21 cellular contexts compared by ENCODE assay signal in the genomic region with DNA sequence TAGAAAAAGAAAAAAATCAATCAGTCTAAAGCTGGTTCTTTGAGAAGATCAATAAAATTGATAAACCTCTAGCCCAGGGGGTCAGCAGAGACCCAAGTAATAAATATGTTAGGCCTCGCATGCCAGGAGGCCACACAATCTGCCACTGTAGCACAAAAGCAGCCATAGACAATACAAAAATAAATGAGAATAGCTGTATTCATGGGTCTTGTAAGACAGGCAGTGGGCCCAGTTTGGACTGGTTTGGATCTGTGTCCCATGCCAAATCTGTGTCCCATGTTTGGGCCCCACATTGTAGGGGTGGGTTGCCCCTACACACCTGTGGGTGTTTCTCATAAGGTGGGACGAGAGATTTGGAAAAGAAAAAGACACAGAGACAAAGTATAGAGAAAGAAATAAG. TPM values are rescaled to one million over a fixed set of nuclear protein-coding genes. Genes with fewer than 3 reads are reported as not detected.
DNase-seq lines count a peak whose midpoint lies in the region; ATAC-seq and TF ChIP-seq lines count a peak whose summit lies in the region.
"Had no signal": no experiment of that assay in that cellular context is flagged by ENCODE, and none has a peak within 500 bp of the region (broad histone marks: within the 10 kb centered on the region; RNA-seq: fewer than 3 reads in every experiment).

No MANE protein-coding gene starts in this region.

- TF ChIP-seq CTCF in breast epithelium (IDR thresholded peaks at IDR 0.05) (no peak), MCF 10A (IDR thresholded peaks at IDR 0.05; ENCODE audit: unreplicated experiment) (no peak), upper lobe of right lung (IDR thresholded peaks at IDR 0.05) (no peak), sigmoid colon (IDR thresholded peaks at IDR 0.05) (no peak)

- H3K9me3 ChIP-seq in breast epithelium, result no peaks in the 10 kb centered on the region
- H3K9me3 ChIP-seq in upper lobe of right lung, result no peaks in the 10 kb centered on the region
- H3K9me3 ChIP-seq in sigmoid colon, result no peaks in the 10 kb centered on the region
- H3K9me3 ChIP-seq: left ventricle myocardium inferior, prostate gland, vagina had no signal

- H3K27ac ChIP-seq in breast epithelium (peak overlapping the region; percentile 38 to 40), epithelial cell of prostate (peak overlapping the region; percentile 60), upper lobe of right lung (peak overlapping the region; percentile 51), sigmoid colon (no peak overlapping the region)
- H3K27ac ChIP-seq: left ventricle myocardium inferior, prostate gland, vagina had no signal

- no peaks in the 10 kb centered on the region for H3K9me3 Mint-ChIP-seq in MCF 10A (ENCODE audit: unreplicated experiment)
- H3K9me3 Mint-ChIP-seq: dendritic cell treated with granulocyte-macrophage colony-stimulating factor and Interleukin-4, amounts not matched to agents 40 ng/mL and 50 ng/mL, for 4 days had no signal

- no peaks in the 10 kb centered on the region for H3K36me3 ChIP-seq in breast epithelium
- H3K36me3 ChIP-seq in upper lobe of right lung, result no peaks in the 10 kb centered on the region
- no peaks in the 10 kb centered on the region for H3K36me3 ChIP-seq in sigmoid colon
- H3K36me3 ChIP-seq: left ventricle myocardium inferior, prostate gland, vagina had no signal

- POLR2A ChIA-PET in MCF 10A (lab: Yijun Ruan, JAX), result no interaction called here

- 95 to 96% methylated on average over 2 of the region's 2 CpGs for WGBS in sigmoid colon, 2 donors

- H3K4me3 Mint-ChIP-seq in MCF 10A (ENCODE audit: unreplicated experiment), result no peak overlapping the region
- H3K4me3 Mint-ChIP-seq: dendritic cell treated with granulocyte-macrophage colony-stimulating factor and Interleukin-4, amounts not matched to agents 40 ng/mL and 50 ng/mL, for 4 days had no signal

- H3K4me1 ChIP-seq in breast epithelium (peaks cover 13 to 26% of the 10 kb centered on the region in 2 donors), upper lobe of right lung (peaks cover 17% of the 10 kb centered on the region), sigmoid colon (no peaks in the 10 kb centered on the region)
- H3K4me1 ChIP-seq: left ventricle myocardium inferior, prostate gland had no signal

- DNase-seq in breast epithelium (ENCODE audit: low spot score in 2 of 2) (no peak), MCF 10A (ENCODE audit: unreplicated experiment) (no peak), epithelial cell of prostate (ENCODE audit: low read depth, low spot score) (no peak), midbrain (lab: John Stamatoyannopoulos, UW) (peak; percentile 74), upper lobe of right lung (no peak), sigmoid colon (no peak), erythroblast (lab: John Stamatoyannopoulos, UW) (no peak)
- no peak for DNase-seq in activated CD4-positive, alpha-beta T cell treated with anti-CD3 and anti-CD28 coated beads for 1 hour
- DNase-seq: activated effector memory CD4-positive, alpha-beta T cell treated with anti-CD3 and anti-CD28 coated beads, Interleukin-2, amount 50 U/mL, for 16 hours; IMR-90; left ventricle myocardium inferior; NCI-H2029 treated with DMSO at 0.1 percent for 48 hours; NCI-H524; stimulated activated naive CD4-positive, alpha-beta T cell had no signal

- intact Hi-C loops in breast epithelium (cut with DNase I; ENCODE audit: low total_unique reads), result no loop called here
- intact Hi-C loops in MCF 10A (cut with micrococcal nuclease), result no loop called here
- intact Hi-C loops in upper lobe of right lung (cut with DNase I), result no loop called here
- intact Hi-C loops in sigmoid colon (cut with DNase I), result no loop called here

- ATAC-seq in upper lobe of right lung, result no peak
- ATAC-seq: Right ventricle myocardium inferior had no signal

- H3K4me1 Mint-ChIP-seq in MCF 10A (ENCODE audit: insufficient read depth, unreplicated experiment), result peaks cover 14% of the 10 kb centered on the region

- no peaks in the 10 kb centered on the region for H3K36me3 Mint-ChIP-seq in MCF 10A (ENCODE audit: insufficient read depth, unreplicated experiment)

- no peak overlapping the region for H3K27ac Mint-ChIP-seq in MCF 10A (ENCODE audit: low read depth, unreplicated experiment)
- H3K27ac Mint-ChIP-seq: dendritic cell treated with granulocyte-macrophage colony-stimulating factor and Interleukin-4, amounts not matched to agents 40 ng/mL and 50 ng/mL, for 4 days had no signal

- H3K4me3 ChIP-seq in breast epithelium, result no peak overlapping the region
- no peak overlapping the region for H3K4me3 ChIP-seq in upper lobe of right lung
- no peak overlapping the region for H3K4me3 ChIP-seq in sigmoid colon
- H3K4me3 ChIP-seq: left ventricle myocardium inferior, prostate gland, vagina had no signal

- TF ChIP-seq EP300 in sigmoid colon (IDR thresholded peaks at IDR 0.05), result no peak

- no peaks in the 10 kb centered on the region for H3K27me3 Mint-ChIP-seq in MCF 10A (ENCODE audit: insufficient read depth, unreplicated experiment)

- H3K27me3 ChIP-seq in breast epithelium, result no peaks in the 10 kb centered on the region
- H3K27me3 ChIP-seq in upper lobe of right lung, result no peaks in the 10 kb centered on the region
- no peaks in the 10 kb centered on the region for H3K27me3 ChIP-seq in sigmoid colon
- H3K27me3 ChIP-seq: vagina had no signal

- CTCF ChIA-PET in MCF 10A (lab: Yijun Ruan, JAX), result interaction anchor here (0.6 to 0.8 kb wide), 2 partner anchors 61 to 106 kb away, joined by 3 read pairs; no protein-coding TSS in a partner anchor

- no TSS peak for BruUV-seq in MCF 10A (replicated peaks; lab: Mats Ljungman, UMichigan)

- TF ChIP-seq POLR2A in breast epithelium (IDR thresholded peaks at IDR 0.05) (no peak), sigmoid colon (IDR thresholded peaks at IDR 0.05) (no peak), erythroblast (IDR thresholded peaks at IDR 0.05; ENCODE audit: low read length) (no peak)

RNA-seq across cellular contexts. Expression of a gene that starts 6.6 kb away (rescaled TPM):
- total RNA-seq in breast epithelium (10 to 100 TPM; 13.9 to 100.0 (median 95.3) TPM), MCF 10A (2022) (0.69 and 0.96 TPM in 2 replicates), upper lobe of right lung (185 TPM), sigmoid colon (10 to 100 TPM; 36.7 to 49.9 (median 42.8) TPM)
- polyA plus RNA-seq in sigmoid colon, result 100 to 1,000 TPM in 2 of 3 donors, 10 to 100 TPM in 1; 63.1 to 262 (median 114) TPM
- total RNA-seq: G401 had no signal

RNA-seq across cellular contexts. Expression of a gene that starts 24.1 kb away (rescaled TPM):
- total RNA-seq in breast epithelium (10 to 100 TPM in 2 of 3 donors, 1 to 10 TPM in 1; 6.6 to 82.6 (median 11.9) TPM), MCF 10A (2022) (not detected in 2 replicates), upper lobe of right lung (0.49 TPM), sigmoid colon (1 to 10 TPM in 1 of 4 donors, not detected in 3; 5.4 TPM)
- polyA plus RNA-seq in sigmoid colon, result 1 to 10 TPM in 1 of 3 donors, not detected in 2; 3.9 TPM
- total RNA-seq: A673, G401, IMR-90, prostate gland had no signal
- polyA plus RNA-seq: IMR-90 had no signal

RNA-seq across cellular contexts. Expression of a gene that starts 33.2 kb away (rescaled TPM):
- total RNA-seq in breast epithelium (1 to 10 TPM; 1.1 to 2.6 (median 2.0) TPM), MCF 10A (2022) (0.58 TPM in 1 of 2 replicates, not detected in the other), upper lobe of right lung (4.2 TPM), sigmoid colon (under 1 TPM in 1 of 4 donors, not detected in 3; 0.71 TPM)
- polyA plus RNA-seq in sigmoid colon, result 100 to 1,000 TPM in 2 of 3 donors, 10 to 100 TPM in 1; 27.0 to 233 (median 112) TPM
- total RNA-seq: A673; G401; IMR-90; left ventricle myocardium inferior; T-helper 2 cell treated with Interferon-gamma antibody and Interleukin-4, amounts not matched to agents 100 ng/mL and 5 ng/mL, for 36 hours; vagina had no signal
- polyA plus RNA-seq: IMR-90 had no signal

RNA-seq across cellular contexts. Expression of a gene that starts 39.1 kb away (rescaled TPM):
- total RNA-seq in breast epithelium (10 to 100 TPM in 2 of 3 donors, 1 to 10 TPM in 1; 9.8 to 61.9 (median 11.9) TPM), MCF 10A (2022) (not detected in 2 replicates), upper lobe of right lung (3.6 TPM), sigmoid colon (1 to 10 TPM; 2.0 to 8.4 (median 3.2) TPM)
- polyA plus RNA-seq in sigmoid colon, result 1 to 10 TPM in 2 of 3 donors, not detected in 1; 1.2 TPM
- total RNA-seq: A673; G401; IMR-90; T-helper 2 cell treated with Interferon-gamma antibody and Interleukin-4, amounts not matched to agents 100 ng/mL and 5 ng/mL, for 36 hours had no signal
- polyA plus RNA-seq: IMR-90 had no signal

Comparison
In these comparisons a context has a peak if more than half of its experiments do, and no peak if none do; other contexts are left out.
1. H3K27ac ChIP-seq: peak in breast epithelium (2 of 2), epithelial cell of prostate (single experiment) and upper lobe of right lung (single experiment); none in sigmoid colon (0 of 4).